11 cellular contexts compared by ENCODE assay signal in the genomic region with DNA sequence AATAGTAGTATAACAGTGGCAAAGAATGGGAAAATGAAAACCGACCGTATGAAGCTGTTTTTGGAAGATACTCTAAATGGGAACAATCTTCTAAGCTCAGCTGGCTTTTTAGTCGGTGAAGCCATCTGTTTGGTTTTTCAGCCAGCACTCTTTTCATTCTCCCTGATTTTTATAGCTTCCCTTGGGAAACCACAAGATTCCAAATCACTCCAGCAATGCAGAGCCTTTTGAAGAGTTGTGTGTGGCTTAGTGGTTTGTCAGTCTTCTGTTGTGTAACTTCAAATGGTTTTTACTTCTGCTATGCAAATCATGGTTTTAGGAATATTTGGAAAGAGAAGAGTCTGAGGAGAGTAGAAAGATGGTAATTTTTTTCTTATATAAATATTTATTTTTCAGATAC.
DNase-seq lines count a peak whose midpoint lies in the region; ATAC-seq and TF ChIP-seq lines count a peak whose summit lies in the region.
"Had no signal": no experiment of that assay in that cellular context is flagged by ENCODE, and none has a peak within 500 bp of the region (broad histone marks: within the 10 kb centered on the region; RNA-seq: fewer than 3 reads in every experiment).

No MANE protein-coding gene starts in this region.

- H4K20me1 ChIP-seq in Karpas-422 (ENCODE audit: insufficient read depth, low read depth, low read length), result no peaks in the 10 kb centered on the region

- ATAC-seq in GM18505 (IDR thresholded peaks at IDR 0.05; ENCODE audit: unreplicated experiment), result no peak

- DNase-seq in AG09309 (ENCODE audit: low read depth) (peak; percentile 96), HT1080 (ENCODE audit: low read depth) (peak; percentile 85), astrocyte of the hippocampus (ENCODE audit: low read depth, low spot score) (peak; percentile 94), kidney glomerular epithelial cell (lab: John Stamatoyannopoulos, UW) (peak; percentile 76), NCI-H128 (lab: John Stamatoyannopoulos, UW; ENCODE audit: unreplicated experiment) (no peak), BE2C (no peak), Karpas-422 (no peak)
- DNase-seq: Caco-2; stimulated activated CD4-positive, alpha-beta T cell treated with anti-CD3 and anti-CD28 coated beads, Interleukin-2, amount 100 ng/mL, for 48 hours; thyroid gland had no signal

- no peak for TF ChIP-seq POLR2A in GM18505 (IDR thresholded peaks at IDR 0.05; ENCODE audit: borderline replicate concordance, extremely low read depth, insufficient read depth, insufficient read length)

- H3K27me3 ChIP-seq in BE2C (no peaks in the 10 kb centered on the region), Karpas-422 (ENCODE audit: low read length) (no peaks in the 10 kb centered on the region)
- H3K27me3 ChIP-seq: thyroid gland had no signal

- no peaks in the 10 kb centered on the region for H3K9me2 ChIP-seq in Karpas-422 (replicated peaks; ENCODE audit: insufficient read depth, low read length)

- H3K9me3 ChIP-seq in BE2C, result no peaks in the 10 kb centered on the region
- no peaks in the 10 kb centered on the region for H3K9me3 ChIP-seq in Karpas-422 (ENCODE audit: low read length)
- H3K9me3 ChIP-seq: Caco-2, thyroid gland had no signal

- H3K9ac ChIP-seq in Karpas-422 (ENCODE audit: low read length), result no peak overlapping the region

- H3K36me3 ChIP-seq in BE2C (no peaks in the 10 kb centered on the region), Karpas-422 (ENCODE audit: insufficient read depth, low read length) (no peaks in the 10 kb centered on the region)
- H3K36me3 ChIP-seq: thyroid gland had no signal

- no peak overlapping the region for H3K4me3 ChIP-seq in AG09309 (ENCODE audit: control insufficient read depth, low read depth, low read length)
- no peak overlapping the region for H3K4me3 ChIP-seq in BE2C (ENCODE audit: low read depth, low read length)
- no peak overlapping the region for H3K4me3 ChIP-seq in Karpas-422 (ENCODE audit: low read length)
- H3K4me3 ChIP-seq: thyroid gland had no signal

- no peak for TF ChIP-seq CTCF in AG09309 (IDR thresholded peaks at IDR 0.05; ENCODE audit: control insufficient read depth, insufficient read depth, low read depth, low read length, missing control alignments)
- TF ChIP-seq CTCF in BE2C (IDR thresholded peaks at IDR 0.05; ENCODE audit: low read depth, low read length), result no peak

- peaks cover 11% of the 10 kb centered on the region; the same call in 1 of the 2 replicates for H3K79me2 ChIP-seq in Karpas-422 (ENCODE audit: low read length)

- no peak overlapping the region for H3K4me2 ChIP-seq in Karpas-422 (ENCODE audit: low read depth, low read length, poor library complexity, severe bottlenecking)

- no peak overlapping the region for H3K27ac ChIP-seq in Karpas-422 (ENCODE audit: low read length)
- H3K27ac ChIP-seq: thyroid gland had no signal

- peaks cover 16% of the 10 kb centered on the region; the same call in 1 of the 2 replicates for H3K4me1 ChIP-seq in BE2C
- H3K4me1 ChIP-seq in Karpas-422 (ENCODE audit: low read length), result peaks cover 14% of the 10 kb centered on the region
- H3K4me1 ChIP-seq: thyroid gland had no signal

- H2AFZ ChIP-seq in Karpas-422 (ENCODE audit: low read length), result no peak overlapping the region

Comparison
In these comparisons a context has a peak if more than half of its experiments do, and no peak if none do; other contexts are left out.
1. DNase-seq: peak in AG09309 (single experiment), HT1080 (single experiment), astrocyte of the hippocampus (single experiment) and kidney glomerular epithelial cell (single experiment); none in NCI-H128 (single experiment), BE2C (single experiment) and Karpas-422 (single experiment).